Comparison of ENCODE assay signal across 1 cellular context in the genomic region with DNA sequence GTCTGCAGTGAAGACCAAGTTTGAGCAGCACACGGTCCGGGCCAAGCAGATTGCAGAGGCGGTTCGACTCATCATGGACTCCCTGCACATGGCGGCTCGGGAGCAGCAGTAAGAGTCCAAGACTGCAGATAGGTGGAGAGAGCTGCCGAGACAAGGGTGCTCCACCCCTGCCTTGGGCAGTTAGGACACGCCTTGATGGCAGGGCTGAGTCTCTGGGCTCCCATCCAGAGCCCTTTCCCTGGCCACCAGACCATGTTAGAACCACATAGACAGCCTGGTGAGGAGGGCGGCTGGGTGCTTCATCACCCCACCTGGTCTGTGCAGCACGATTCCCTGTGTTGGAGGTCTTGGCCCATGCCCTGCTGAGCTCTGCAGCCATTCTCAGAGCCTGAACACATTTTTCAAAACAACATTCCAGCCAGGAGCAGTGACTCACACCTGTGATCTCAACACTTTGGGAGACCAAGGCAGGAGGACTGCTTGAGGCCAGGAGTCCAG.
TF ChIP-seq lines count a peak whose summit lies in the region.

No MANE protein-coding gene starts in this region.

TF ChIP-seq in HepG2, 621 proteins besides CTCF, POLR2A, EP300 and RAD21:
- no peak for TF ChIP-seq NFE2L1 (CRISPR knock-in tag; IDR thresholded peaks at IDR 0.05; ENCODE audit: borderline replicate concordance)
- no peak for TF ChIP-seq GPN1 (CRISPR knock-in tag; IDR thresholded peaks at IDR 0.05; ENCODE audit: borderline replicate concordance)
- TF ChIP-seq ZZZ3 (CRISPR knock-in tag; IDR thresholded peaks at IDR 0.05; ENCODE audit: borderline replicate concordance), result no peak
- no peak for TF ChIP-seq KLF16 (CRISPR knock-in tag; IDR thresholded peaks at IDR 0.05)
- no peak for TF ChIP-seq CHD2 (IDR thresholded peaks at IDR 0.05; ENCODE audit: low read depth, low read length)
- TF ChIP-seq CREB1 (IDR thresholded peaks at IDR 0.05), result no peak
- TF ChIP-seq CREB1 (CRISPR knock-in tag; IDR thresholded peaks at IDR 0.05), result no peak
- TF ChIP-seq, protein P1, sequence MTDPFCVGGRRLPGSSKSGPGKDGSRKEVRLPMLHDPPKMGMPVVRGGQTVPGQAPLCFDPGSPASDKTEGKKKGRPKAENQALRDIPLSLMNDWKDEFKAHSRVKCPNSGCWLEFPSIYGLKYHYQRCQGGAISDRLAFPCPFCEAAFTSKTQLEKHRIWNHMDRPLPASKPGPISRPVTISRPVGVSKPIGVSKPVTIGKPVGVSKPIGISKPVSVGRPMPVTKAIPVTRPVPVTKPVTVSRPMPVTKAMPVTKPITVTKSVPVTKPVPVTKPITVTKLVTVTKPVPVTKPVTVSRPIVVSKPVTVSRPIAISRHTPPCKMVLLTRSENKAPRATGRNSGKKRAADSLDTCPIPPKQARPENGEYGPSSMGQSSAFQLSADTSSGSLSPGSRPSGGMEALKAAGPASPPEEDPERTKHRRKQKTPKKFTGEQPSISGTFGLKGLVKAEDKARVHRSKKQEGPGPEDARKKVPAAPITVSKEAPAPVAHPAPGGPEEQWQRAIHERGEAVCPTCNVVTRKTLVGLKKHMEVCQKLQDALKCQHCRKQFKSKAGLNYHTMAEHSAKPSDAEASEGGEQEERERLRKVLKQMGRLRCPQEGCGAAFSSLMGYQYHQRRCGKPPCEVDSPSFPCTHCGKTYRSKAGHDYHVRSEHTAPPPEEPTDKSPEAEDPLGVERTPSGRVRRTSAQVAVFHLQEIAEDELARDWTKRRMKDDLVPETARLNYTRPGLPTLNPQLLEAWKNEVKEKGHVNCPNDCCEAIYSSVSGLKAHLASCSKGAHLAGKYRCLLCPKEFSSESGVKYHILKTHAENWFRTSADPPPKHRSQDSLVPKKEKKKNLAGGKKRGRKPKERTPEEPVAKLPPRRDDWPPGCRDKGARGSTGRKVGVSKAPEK (CRISPR knock-in tag; IDR thresholded peaks at IDR 0.05; ENCODE audit: borderline replicate concordance), result no peak
- no peak for TF ChIP-seq MAF1 (CRISPR knock-in tag; IDR thresholded peaks at IDR 0.05; ENCODE audit: borderline replicate concordance)
- no peak for TF ChIP-seq XRCC5 (optimal IDR thresholded peaks at IDR 0.05; ENCODE audit: low read length)
- no peak for TF ChIP-seq CBFB (CRISPR knock-in tag; IDR thresholded peaks at IDR 0.05)
- TF ChIP-seq DZIP1 (CRISPR knock-in tag; IDR thresholded peaks at IDR 0.05), result no peak
- no peak for TF ChIP-seq TRIM24 (CRISPR knock-in tag; IDR thresholded peaks at IDR 0.05)
- TF ChIP-seq FOXK1 (CRISPR knock-in tag; IDR thresholded peaks at IDR 0.05; ENCODE audit: borderline replicate concordance, low read depth), result no peak
